In the genomic region with DNA sequence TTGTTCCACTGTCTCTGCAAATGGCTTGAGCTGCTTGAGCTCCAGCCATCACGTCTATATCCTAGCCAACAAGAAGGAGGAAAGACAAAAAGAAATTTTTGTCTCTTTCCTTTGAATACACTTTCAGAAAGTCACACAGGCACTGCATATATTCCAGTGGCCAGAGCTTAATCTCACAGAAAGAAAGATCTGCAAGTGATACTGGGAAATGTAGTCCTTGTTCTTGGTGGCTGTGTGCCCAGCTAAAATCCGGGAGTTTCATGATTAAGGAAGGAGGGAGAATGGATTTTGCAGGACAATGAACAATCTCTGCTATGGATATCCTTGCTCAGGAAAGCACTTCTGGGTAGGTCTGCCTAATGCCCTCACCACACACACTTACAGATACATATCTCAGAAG, we compare ENCODE assay signal across 2 cellular contexts.
TF ChIP-seq lines count a peak whose summit lies in the region.

No MANE protein-coding gene starts in this region.

TF ChIP-seq in HepG2, 621 proteins besides CTCF, POLR2A, EP300 and RAD21:
- TF ChIP-seq, protein P1, sequence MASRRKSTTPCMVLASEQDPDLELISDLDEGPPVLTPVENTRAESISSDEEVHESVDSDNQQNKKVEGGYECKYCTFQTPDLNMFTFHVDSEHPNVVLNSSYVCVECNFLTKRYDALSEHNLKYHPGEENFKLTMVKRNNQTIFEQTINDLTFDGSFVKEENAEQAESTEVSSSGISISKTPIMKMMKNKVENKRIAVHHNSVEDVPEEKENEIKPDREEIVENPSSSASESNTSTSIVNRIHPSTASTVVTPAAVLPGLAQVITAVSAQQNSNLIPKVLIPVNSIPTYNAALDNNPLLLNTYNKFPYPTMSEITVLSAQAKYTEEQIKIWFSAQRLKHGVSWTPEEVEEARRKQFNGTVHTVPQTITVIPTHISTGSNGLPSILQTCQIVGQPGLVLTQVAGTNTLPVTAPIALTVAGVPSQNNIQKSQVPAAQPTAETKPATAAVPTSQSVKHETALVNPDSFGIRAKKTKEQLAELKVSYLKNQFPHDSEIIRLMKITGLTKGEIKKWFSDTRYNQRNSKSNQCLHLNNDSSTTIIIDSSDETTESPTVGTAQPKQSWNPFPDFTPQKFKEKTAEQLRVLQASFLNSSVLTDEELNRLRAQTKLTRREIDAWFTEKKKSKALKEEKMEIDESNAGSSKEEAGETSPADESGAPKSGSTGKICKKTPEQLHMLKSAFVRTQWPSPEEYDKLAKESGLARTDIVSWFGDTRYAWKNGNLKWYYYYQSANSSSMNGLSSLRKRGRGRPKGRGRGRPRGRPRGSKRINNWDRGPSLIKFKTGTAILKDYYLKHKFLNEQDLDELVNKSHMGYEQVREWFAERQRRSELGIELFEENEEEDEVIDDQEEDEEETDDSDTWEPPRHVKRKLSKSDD (CRISPR knock-in tag; IDR thresholded peaks at IDR 0.05; ENCODE audit: low read depth) = no peak
- no peak for TF ChIP-seq ZFP62 (CRISPR knock-in tag; IDR thresholded peaks at IDR 0.05)
- TF ChIP-seq THAP11 (CRISPR knock-in tag; IDR thresholded peaks at IDR 0.05) = peak; percentile 84
- no peak for TF ChIP-seq STAG1 (CRISPR knock-in tag; IDR thresholded peaks at IDR 0.05)
- TF ChIP-seq ZNF143 (CRISPR knock-in tag; IDR thresholded peaks at IDR 0.05) = peak; percentile 61
TF ChIP-seq in HepG2: peak in this region for 2.

TF ChIP-seq in endothelial cell of umbilical vein, 7 proteins besides CTCF, POLR2A, EP300 and RAD21:
- TF ChIP-seq FOS (IDR thresholded peaks at IDR 0.05; ENCODE audit: borderline replicate concordance, insufficient read depth, low read length) (no peak), JUN (IDR thresholded peaks at IDR 0.05; ENCODE audit: borderline replicate concordance, insufficient read depth, insufficient read length, low read depth) (no peak), POLR2AphosphoS5 (IDR thresholded peaks at IDR 0.05; ENCODE audit: insufficient read depth, low read depth, low read length) (no peak), MYC (IDR thresholded peaks at IDR 0.05; ENCODE audit: low read depth, low read length) (no peak), EZH2 (IDR thresholded peaks at IDR 0.05; ENCODE audit: borderline replicate concordance, low read depth, low read length, severe bottlenecking) (no peak)
- TF ChIP-seq, protein P2, sequence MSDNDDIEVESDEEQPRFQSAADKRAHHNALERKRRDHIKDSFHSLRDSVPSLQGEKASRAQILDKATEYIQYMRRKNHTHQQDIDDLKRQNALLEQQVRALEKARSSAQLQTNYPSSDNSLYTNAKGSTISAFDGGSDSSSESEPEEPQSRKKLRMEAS (IDR thresholded peaks at IDR 0.05; ENCODE audit: insufficient read depth, insufficient read length) = no peak
